In genomic region chr13:112342841-112343361, GRCh38 we compare ENCODE assay signal across 36 cellular contexts. TPM values are rescaled to one million over a fixed set of nuclear protein-coding genes. Genes with fewer than 3 reads are reported as not detected.
"Had no signal": no experiment of that assay in that cellular context is flagged by ENCODE, and none has a peak within 500 bp of the region (broad histone marks: within the 10 kb centered on the region; RNA-seq: fewer than 3 reads in every experiment).

No MANE protein-coding gene starts in this region.

- ATAC-seq: activated T-cell treated with anti-CD3 and anti-CD28 coated beads, Interleukin-2, amount 50 U/mL, for 4 hours; activated T-helper 17 cell treated with anti-CD3 and anti-CD28 coated beads, Interleukin-2, amount 50 U/mL, for 72 hours; gastroesophageal sphincter; left colon; natural killer cell; stimulated activated effector memory CD8-positive, alpha-beta T cell treated with anti-CD3 and anti-CD28 coated beads, Interleukin-12 subunit alpha, Interleukin-12 subunit beta, amount 100 ng/mL, for 72 hours; T-helper 17 cell had no signal

- H3K4me3 ChIP-seq: gastroesophageal sphincter, hepatocyte, neural progenitor cell, right lobe of liver, suprapubic skin, tibial artery had no signal

- H3K4me2 ChIP-seq: hepatocyte had no signal

- H3K4me1 Mint-ChIP-seq: activated CD4-positive, alpha-beta memory T cell treated with anti-CD3 and anti-CD28 coated beads, Interleukin-2, amount 10 ng/mL, durations not matched to agents 7 days and 5 days; activated T-helper 17 cell treated with anti-CD3 and anti-CD28 coated beads, Interleukin-2, amount 50 U/mL, for 72 hours; memory B cell; natural killer cell; stimulated activated effector memory CD8-positive, alpha-beta T cell treated with anti-CD3 and anti-CD28 coated beads, Interleukin-12 subunit alpha, Interleukin-12 subunit beta, amount 100 ng/mL, for 72 hours had no signal

- H3K27ac Mint-ChIP-seq: activated CD4-positive, alpha-beta memory T cell treated with anti-CD3 and anti-CD28 coated beads, Interleukin-2, amount 10 ng/mL, durations not matched to agents 7 days and 5 days; activated CD4-positive, alpha-beta T cell treated with anti-CD3 and anti-CD28 coated beads, Interleukin-2, amount 10 ng/mL, durations not matched to agents 24 days and 14 days; activated T-helper 17 cell treated with anti-CD3 and anti-CD28 coated beads, Interleukin-2, amount 50 U/mL, for 72 hours; memory B cell; natural killer cell; progenitor cell of endocrine pancreas; stimulated activated effector memory CD8-positive, alpha-beta T cell treated with anti-CD3 and anti-CD28 coated beads, Interleukin-12 subunit alpha, Interleukin-12 subunit beta, amount 100 ng/mL, for 72 hours; T-helper 17 cell had no signal

- H2AFZ ChIP-seq: hepatocyte, neural progenitor cell had no signal

- H3K27ac ChIP-seq: brain microvascular endothelial cell, gastroesophageal sphincter, hepatocyte, neural progenitor cell, right lobe of liver, suprapubic skin, tibial artery had no signal

- H3K79me2 ChIP-seq: hepatocyte had no signal

- H3K9ac ChIP-seq: neural progenitor cell had no signal

- DNase-seq: activated CD4-positive, alpha-beta memory T cell treated with anti-CD3 and anti-CD28 coated beads, Interleukin-2, amount 10 ng/mL, durations not matched to agents 7 days and 5 days; activated CD4-positive, alpha-beta T cell treated with anti-CD3 and anti-CD28 coated beads, Interleukin-2, amount 10 ng/mL, durations not matched to agents 24 days and 14 days; activated CD4-positive, CD25-positive, alpha-beta regulatory T cell treated with anti-CD3 and anti-CD28 coated beads, Interleukin-2, amount 50 U/mL, for 72 hours; activated gamma-delta T cell treated with Interleukin-2 at 50 U/mL for 16 hours; activated naive CD4-positive, alpha-beta T cell treated with anti-CD3 and anti-CD28 coated beads, Interleukin-2, amount 50 U/mL, for 16 hours; activated T-cell treated with anti-CD3 and anti-CD28 coated beads, Interleukin-2, amount 50 U/mL, for 4 hours; amniotic stem cell; brain microvascular endothelial cell; cortex of kidney; left colon; natural killer cell; right lobe of liver; stimulated activated CD4-positive, alpha-beta T cell treated with anti-CD3 and anti-CD28 coated beads, Interleukin-12 subunit alpha, Interleukin-12 subunit beta, amount 100 ng/mL, for 4 hours; stimulated activated CD4-positive, alpha-beta T cell treated with anti-CD3 and anti-CD28 coated beads, Interleukin-4, amount 100 ng/mL, for 24 hours; T-helper 17 cell; T1000 had no signal

- H3K27me3 ChIP-seq: brain microvascular endothelial cell, right lobe of liver had no signal

- H3K4me1 ChIP-seq: gastroesophageal sphincter, right lobe of liver, suprapubic skin, tibial artery had no signal

- H3K9me3 ChIP-seq: right lobe of liver, tibial artery had no signal

- H3K36me3 ChIP-seq: brain microvascular endothelial cell, gastroesophageal sphincter, neural progenitor cell, right lobe of liver, suprapubic skin, tibial artery had no signal

- H3K4me3 Mint-ChIP-seq: activated CD4-positive, alpha-beta memory T cell treated with anti-CD3 and anti-CD28 coated beads, Interleukin-2, amount 10 ng/mL, durations not matched to agents 7 days and 5 days; activated CD4-positive, alpha-beta T cell treated with anti-CD3 and anti-CD28 coated beads, Interleukin-2, amount 10 ng/mL, durations not matched to agents 24 days and 14 days; activated T-cell treated with anti-CD3 and anti-CD28 coated beads, Interleukin-2, amount 50 U/mL, for 4 hours; activated T-helper 17 cell treated with anti-CD3 and anti-CD28 coated beads, Interleukin-2, amount 50 U/mL, for 72 hours; memory B cell; natural killer cell; neural progenitor cell; stimulated activated effector memory CD8-positive, alpha-beta T cell treated with anti-CD3 and anti-CD28 coated beads, Interleukin-12 subunit alpha, Interleukin-12 subunit beta, amount 100 ng/mL, for 72 hours; T-helper 17 cell had no signal

- H3K36me3 Mint-ChIP-seq: memory B cell; natural killer cell; stimulated activated effector memory CD8-positive, alpha-beta T cell treated with anti-CD3 and anti-CD28 coated beads, Interleukin-12 subunit alpha, Interleukin-12 subunit beta, amount 100 ng/mL, for 72 hours had no signal

- H3K9me3 Mint-ChIP-seq: activated CD4-positive, alpha-beta memory T cell treated with anti-CD3 and anti-CD28 coated beads, Interleukin-2, amount 10 ng/mL, durations not matched to agents 7 days and 5 days; activated CD4-positive, alpha-beta T cell treated with anti-CD3 and anti-CD28 coated beads, Interleukin-2, amount 10 ng/mL, durations not matched to agents 24 days and 14 days; activated T-helper 17 cell treated with anti-CD3 and anti-CD28 coated beads, Interleukin-2, amount 50 U/mL, for 72 hours; memory B cell; natural killer cell; stimulated activated effector memory CD8-positive, alpha-beta T cell treated with anti-CD3 and anti-CD28 coated beads, Interleukin-12 subunit alpha, Interleukin-12 subunit beta, amount 100 ng/mL, for 72 hours had no signal

RNA-seq across cellular contexts. Expression of gene SPACA7, which starts 33.3 kb away (rescaled TPM):
- total RNA-seq: activated CD4-positive, alpha-beta memory T cell treated with anti-CD3 and anti-CD28 coated beads, Interleukin-2, amount 10 ng/mL, durations not matched to agents 7 days and 5 days; activated CD4-positive, alpha-beta T cell treated with anti-CD3 and anti-CD28 coated beads, Interleukin-2, amount 10 ng/mL, durations not matched to agents 24 days and 14 days; activated T-cell treated with anti-CD3 and anti-CD28 coated beads, Interleukin-2, amount 50 U/mL, for 4 hours; activated T-helper 17 cell treated with anti-CD3 and anti-CD28 coated beads, Interleukin-2, amount 50 U/mL, for 72 hours; astrocyte; cardiac septum; cerebellum; endothelial cell of umbilical vein; fibroblast of lung; fibroblast of villous mesenchyme; gastroesophageal sphincter; hepatocyte; left colon; lower leg skin; natural killer cell; omental fat pad; progenitor cell of endocrine pancreas; renal cortical epithelial cell; right lobe of liver; skeletal muscle tissue; suprapubic skin; T-helper 17 cell; ureter had no signal
